ENCODE assay signal across 8 cellular contexts in the genomic region with DNA sequence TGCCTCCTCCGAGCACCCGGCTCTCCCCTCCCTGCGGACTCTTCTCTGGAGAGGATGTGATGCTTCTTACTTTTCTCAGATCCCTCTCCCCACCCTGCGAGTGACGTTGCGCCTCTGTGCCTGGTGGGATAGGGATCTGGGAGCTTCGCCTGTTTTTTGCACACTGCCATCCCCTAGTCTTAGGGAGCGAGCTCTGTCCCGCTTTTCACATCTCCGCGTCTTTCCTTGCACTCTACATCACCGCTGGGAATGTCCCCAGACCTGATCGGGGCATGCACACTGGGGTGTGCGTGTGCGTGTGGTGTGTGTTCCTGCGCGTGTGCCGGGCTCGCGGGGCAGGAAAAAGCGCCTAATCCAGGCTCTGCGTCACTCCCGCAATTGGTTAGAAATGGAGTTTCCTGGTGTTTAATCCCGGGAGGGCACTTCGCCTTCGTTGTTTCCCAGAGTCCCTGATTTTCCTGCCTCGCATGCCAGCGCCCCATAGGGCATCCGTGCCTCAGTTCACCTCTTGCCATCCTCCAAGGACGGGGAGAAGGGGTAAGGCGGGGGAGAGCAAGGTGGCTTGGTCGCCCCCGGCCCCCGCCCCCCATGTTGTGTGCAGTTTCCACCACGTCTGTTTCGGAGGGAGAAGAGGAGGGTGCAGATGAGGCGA. TPM values are rescaled to one million over a fixed set of nuclear protein-coding genes. Genes with fewer than 3 reads are reported as not detected.
A peak's percentile ranks its signal among the peaks of the same experiment; 100 is the strongest.
DNase-seq lines count a peak whose midpoint lies in the region; ATAC-seq and TF ChIP-seq lines count a peak whose summit lies in the region.

No MANE protein-coding gene starts in this region.

- peak overlapping the region in 1 of 2 donors; percentile 69 for H3K4me3 ChIP-seq in CD4-positive, alpha-beta memory T cell (ENCODE audit: low read length in 2 of 2)
- H3K4me3 ChIP-seq in RWPE2 (ENCODE audit: severe bottlenecking) = peak overlapping the region; percentile 64
- peak overlapping the region; percentile 72 to 94 (median 76) for H3K4me3 ChIP-seq in esophagus squamous epithelium

- TF ChIP-seq POLR2A in esophagus squamous epithelium (IDR thresholded peaks at IDR 0.05) = peak in 1 of 4 donors; percentile 32

- H3K27me3 Mint-ChIP-seq in CD4-positive, alpha-beta memory T cell = no peaks in the 10 kb centered on the region
- peaks cover 95% of the 10 kb centered on the region for H3K27me3 Mint-ChIP-seq in nephron progenitor cell (ENCODE audit: low read depth, poor library complexity)

- ATAC-seq in RWPE2 (ENCODE audit: low read depth) (peak; percentile 12; the same call in 2 of the 3 replicates), HG03442 (IDR thresholded peaks at IDR 0.05; ENCODE audit: unreplicated experiment) (no peak), GM19397 (IDR thresholded peaks at IDR 0.05; ENCODE audit: unreplicated experiment) (no peak), GM21526 (IDR thresholded peaks at IDR 0.05; ENCODE audit: low FRiP score, unreplicated experiment) (no peak)

- WGBS in esophagus squamous epithelium, 2 donors = 49 to 69% methylated on average over 3 to 12 of the region's 37 CpGs

- peak overlapping the region in 5 of 7 donors; percentile 18 to 87 (median 38) for H3K27ac Mint-ChIP-seq in CD4-positive, alpha-beta memory T cell
- no peak overlapping the region for H3K27ac Mint-ChIP-seq in nephron progenitor cell

- DNase-seq in CD4-positive, alpha-beta memory T cell = no peak
- DNase-seq in RWPE2 (ENCODE audit: low spot score) (no peak), esophagus squamous epithelium (lab: John Stamatoyannopoulos, UW) (no peak), nephron progenitor cell (peak; percentile 22), 8988T (no peak)

- H3K36me3 ChIP-seq in CD4-positive, alpha-beta memory T cell (ENCODE audit: insufficient read depth, low read length) = no peaks in the 10 kb centered on the region
- H3K36me3 ChIP-seq in RWPE2 (ENCODE audit: low read depth) (no peaks in the 10 kb centered on the region), esophagus squamous epithelium (no peaks in the 10 kb centered on the region)

- no peaks in the 10 kb centered on the region for H3K9me3 Mint-ChIP-seq in CD4-positive, alpha-beta memory T cell
- no peaks in the 10 kb centered on the region for H3K9me3 Mint-ChIP-seq in nephron progenitor cell

- peak overlapping the region; percentile 48 to 93 (median 72) for H3K4me3 Mint-ChIP-seq in CD4-positive, alpha-beta memory T cell
- peak overlapping the region; percentile 78 for H3K4me3 Mint-ChIP-seq in nephron progenitor cell

- POLR2A ChIA-PET in CD4-positive, alpha-beta memory T cell (lab: Charles Lee; ENCODE audit: partially characterized antibody) = interaction anchor here (1.1 to 4.4 kb wide), 3 partner anchors 65 to 145 kb away, joined by 3 to 39 read pairs (median 23); a partner anchor contains a TSS

- no peak overlapping the region for H3K27ac ChIP-seq in CD4-positive, alpha-beta memory T cell (ENCODE audit: low read depth, low read length)
- H3K27ac ChIP-seq in RWPE2 (ENCODE audit: poor library complexity, severe bottlenecking) = no peak overlapping the region
- H3K27ac ChIP-seq in esophagus squamous epithelium = peak overlapping the region; percentile 82 to 92 (median 86)

- no peaks in the 10 kb centered on the region for H3K27me3 ChIP-seq in CD4-positive, alpha-beta memory T cell (ENCODE audit: insufficient read depth, low read length)
- H3K27me3 ChIP-seq in RWPE2 (ENCODE audit: insufficient read depth, poor library complexity, severe bottlenecking) = peaks cover 13% of the 10 kb centered on the region
- peaks cover 0 to 7% (median 0%) of the 10 kb centered on the region in 4 donors for H3K27me3 ChIP-seq in esophagus squamous epithelium

- intact Hi-C loops in CD4-positive, alpha-beta memory T cell (cut with micrococcal nuclease) = loop anchor here (2.0 to 5.0 kb wide), 3 partner anchors 87 to 242 kb away; no protein-coding TSS in a partner anchor
- intact Hi-C loops in esophagus squamous epithelium (cut with DNase I) = no loop called here

- peaks cover 16 to 32% (median 28%) of the 10 kb centered on the region in 4 donors for H3K4me1 Mint-ChIP-seq in CD4-positive, alpha-beta memory T cell
- peaks cover 6% of the 10 kb centered on the region for H3K4me1 Mint-ChIP-seq in nephron progenitor cell

- TF ChIP-seq CTCF in RWPE2 (IDR thresholded peaks at IDR 0.05; ENCODE audit: poor library complexity, severe bottlenecking) (no peak), esophagus squamous epithelium (IDR thresholded peaks at IDR 0.05) (no peak), nephron progenitor cell (IDR thresholded peaks at IDR 0.05) (no peak)

- H3K9me3 ChIP-seq in CD4-positive, alpha-beta memory T cell (ENCODE audit: control insufficient read depth in 1 of 2, low read length in 2 of 2) = no peaks in the 10 kb centered on the region
- H3K9me3 ChIP-seq in RWPE2 (ENCODE audit: severe bottlenecking) (no peaks in the 10 kb centered on the region), esophagus squamous epithelium (no peaks in the 10 kb centered on the region)

- H3K36me3 Mint-ChIP-seq in CD4-positive, alpha-beta memory T cell = peaks cover 0 to 4% of the 10 kb centered on the region in 2 donors
- H3K36me3 Mint-ChIP-seq in nephron progenitor cell (ENCODE audit: low read depth) = no peaks in the 10 kb centered on the region

- CTCF ChIA-PET in CD4-positive, alpha-beta memory T cell (lab: Charles Lee; ENCODE audit: partially characterized antibody) = interaction anchor here (1.1 to 3.5 kb wide), 2 partner anchors 86 to 88 kb away, joined by 3 to 17 read pairs; no protein-coding TSS in a partner anchor

- peaks cover 27% of the 10 kb centered on the region for H3K4me1 ChIP-seq in CD4-positive, alpha-beta memory T cell (ENCODE audit: insufficient read depth, low read length)
- H3K4me1 ChIP-seq in RWPE2 (ENCODE audit: insufficient read depth, poor library complexity, severe bottlenecking) (no peaks in the 10 kb centered on the region), esophagus squamous epithelium (peaks cover 3 to 34% (median 5%) of the 10 kb centered on the region in 3 donors)

RNA-seq across cellular contexts. Expression of a gene that starts 0.9 kb away (rescaled TPM):
- 10 to 100 TPM; 44.8 to 46.7 TPM for total RNA-seq in CD4-positive, alpha-beta memory T cell
- 10 to 100 TPM; 15.3 to 23.7 TPM for polyA plus RNA-seq in CD4-positive, alpha-beta memory T cell
- 10 to 100 TPM in 3 of 4 donors, 1 to 10 TPM in 1; 6.9 to 44.6 (median 25.6) TPM for total RNA-seq in esophagus squamous epithelium

Comparison
In these comparisons a context has a peak if more than half of its experiments do, and no peak if none do; other contexts are left out.
1. H3K27ac ChIP-seq: peak in esophagus squamous epithelium (4 of 4); none in CD4-positive, alpha-beta memory T cell (single experiment) and RWPE2 (single experiment).